Comparison of ENCODE assay signal across 8 cellular contexts in the genomic region with DNA sequence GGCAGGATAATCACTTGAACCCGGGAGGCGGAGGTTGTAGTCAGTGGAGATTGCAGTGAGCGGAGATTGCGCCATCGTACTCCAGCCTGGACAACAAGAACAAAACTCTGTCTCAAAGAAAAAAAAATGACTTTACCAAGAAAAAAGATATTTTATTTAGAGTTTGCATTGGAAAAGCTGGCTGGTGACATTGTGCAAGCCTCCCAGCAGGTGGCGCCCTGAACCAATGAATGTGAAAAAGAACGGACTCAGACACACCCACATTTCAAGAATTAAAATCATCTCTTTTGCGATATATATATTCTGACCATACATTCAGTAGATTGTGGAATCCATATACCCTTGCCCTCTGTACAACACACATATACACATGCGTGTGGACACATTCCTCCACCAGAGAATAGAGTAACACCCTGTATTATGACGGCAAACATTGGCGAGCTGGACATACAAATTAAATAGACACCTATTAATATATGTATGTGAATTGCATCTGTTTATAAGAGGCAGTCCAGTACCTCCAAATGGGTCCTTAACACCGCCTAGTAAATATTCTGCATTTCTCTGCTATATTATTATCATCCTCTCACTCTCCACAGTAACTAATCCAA. TPM values are rescaled to one million over a fixed set of nuclear protein-coding genes. Genes with fewer than 3 reads are reported as not detected.
DNase-seq lines count a peak whose midpoint lies in the region; ATAC-seq and TF ChIP-seq lines count a peak whose summit lies in the region.

No MANE protein-coding gene starts in this region.

- H3K9me2 ChIP-seq in SK-N-SH, result no peaks in the 10 kb centered on the region

- H3K79me2 ChIP-seq in SK-N-SH (ENCODE audit: insufficient read depth), result no peaks in the 10 kb centered on the region

- no peaks in the 10 kb centered on the region for H3F3A ChIP-seq in SK-N-SH (replicated peaks; ENCODE audit: insufficient read depth)

- DNase-seq in ELF-1 (ENCODE audit: low read depth, low spot score) (peak; percentile 20), HuH-7.5 (ENCODE audit: low spot score) (peak; percentile 6), SK-N-SH (peak; percentile 47), head of caudate nucleus (peak; percentile 34 to 87 (median 72)), posterior cingulate gyrus (peak; percentile 37 to 94 (median 66)), uterus (peak; percentile 15 to 31)
- DNase-seq in activated naive CD4-positive, alpha-beta T cell treated with anti-CD3 and anti-CD28 coated beads, Interleukin-2, amount 50 U/mL, for 16 hours, result peak; percentile 70

- no peak overlapping the region for H3K9ac ChIP-seq in SK-N-SH

- H3K4me2 ChIP-seq in SK-N-SH, result no peak overlapping the region

- no peaks in the 10 kb centered on the region for H4K20me1 ChIP-seq in SK-N-SH (ENCODE audit: insufficient read depth)

- H3K4me3 ChIP-seq in SK-N-SH (ENCODE audit: low read depth in 2 of 2, low read length in 1 of 2), result no peak overlapping the region; a peak in 1 of 4 replicates
- no peak overlapping the region for H3K4me3 ChIP-seq in uterus

- H3K9me3 ChIP-seq in SK-N-SH (no peaks in the 10 kb centered on the region), uterus (no peaks in the 10 kb centered on the region)

- H3K4me1 ChIP-seq in SK-N-SH (ENCODE audit: control insufficient read depth in 1 of 2, insufficient read depth in 2 of 2, low read depth in 1 of 2, low read length in 1 of 2), result no peaks in the 10 kb centered on the region
- H3K4me1 ChIP-seq in uterus, result no peaks in the 10 kb centered on the region

- H3K27ac ChIP-seq in SK-N-SH (ENCODE audit: low read depth in 2 of 2, low read length in 1 of 2) (no peak overlapping the region), uterus (no peak overlapping the region)

- no peak for TF ChIP-seq POLR2A in uterus (IDR thresholded peaks at IDR 0.05)

- TF ChIP-seq CTCF in SK-N-SH (IDR thresholded peaks at IDR 0.05) (peak; percentile 97), uterus (IDR thresholded peaks at IDR 0.05) (peak; percentile 48 to 69 (median 56))

- 7% methylated on average over 12 of the region's 12 CpGs for WGBS in SK-N-SH (ENCODE audit: low lambda C conversion rate)

- TF ChIP-seq EP300 in SK-N-SH (IDR thresholded peaks at IDR 0.05; ENCODE audit: borderline replicate concordance in 1 of 2, low read depth in 1 of 2, low read length in 1 of 2), result no peak

- no peaks in the 10 kb centered on the region for H3K36me3 ChIP-seq in SK-N-SH (replicated peaks in 1 of 2; ENCODE audit: control insufficient read depth in 1 of 2, insufficient read depth in 2 of 2, low read length in 1 of 2)
- no peaks in the 10 kb centered on the region for H3K36me3 ChIP-seq in uterus

- POLR2A ChIA-PET in SK-N-SH (lab: Yijun Ruan, JAX), result no interaction called here

- CTCF ChIA-PET in SK-N-SH (lab: Yijun Ruan, JAX), result interaction anchor here (0.6 to 15.7 kb wide), 40 partner anchors 8 to 1033 kb away, joined by 3 to 481 read pairs (median 4); a partner anchor contains a TSS

- TF ChIP-seq RAD21 in SK-N-SH (IDR thresholded peaks at IDR 0.05; ENCODE audit: low read length), result peak; percentile 86

- H3K27me3 ChIP-seq in SK-N-SH (ENCODE audit: insufficient read depth) (peaks cover 23% of the 10 kb centered on the region; the same call in 1 of the 2 replicates), uterus (no peaks in the 10 kb centered on the region)

- H2AFZ ChIP-seq in SK-N-SH (ENCODE audit: low read depth), result no peak overlapping the region

- no peak for ATAC-seq in GM19452 (IDR thresholded peaks at IDR 0.05; ENCODE audit: unreplicated experiment)

- intact Hi-C loops in head of caudate nucleus (cut with DNase I) (no loop called here), posterior cingulate gyrus (cut with DNase I) (loop anchor here (2.0 to 10.0 kb wide), 2 partner anchors 78 to 872 kb away; no protein-coding TSS in a partner anchor), uterus (cut with DNase I; ENCODE audit: low total_unique reads) (no loop called here)

TF ChIP-seq in SK-N-SH, 30 proteins besides CTCF, POLR2A, EP300 and RAD21:
- TF ChIP-seq SMC3 (IDR thresholded peaks at IDR 0.05; ENCODE audit: low read depth, low read length) (peak; percentile 68), NRF1 (IDR thresholded peaks at IDR 0.05; ENCODE audit: low read depth, low read length) (no peak)
TF ChIP-seq in SK-N-SH: peak in this region for 1.

RNA-seq across cellular contexts. Expression of a gene that starts 39.0 kb away (rescaled TPM):
- polyA plus RNA-seq in SK-N-SH (2012; rRNA removed), result 0.78 and 0.94 TPM in 2 replicates
- polyA plus RNA-seq in SK-N-SH (2012; cell fraction: cytosol; rRNA removed), result 0.41 and 0.75 TPM in 2 replicates
- polyA plus RNA-seq in SK-N-SH (2012; cell fraction: nucleus; rRNA removed), result 0.49 and 0.56 TPM in 2 replicates
- total RNA-seq in uterus, result 1 to 10 TPM in 3 of 4 donors, not detected in 1; 2.7 to 8.8 (median 5.6) TPM

RNA-seq across cellular contexts. Expression of a gene that starts 55.8 kb away (rescaled TPM):
- polyA plus RNA-seq in SK-N-SH (2012; rRNA removed), result 1.1 TPM in 2 replicates
- 1.6 and 1.8 TPM in 2 replicates for polyA plus RNA-seq in SK-N-SH (2012; cell fraction: cytosol; rRNA removed)
- 0.42 and 1.2 TPM in 2 replicates for polyA plus RNA-seq in SK-N-SH (2012; cell fraction: nucleus; rRNA removed)
- total RNA-seq in uterus, result 1 to 10 TPM in 1 of 4 donors, under 1 TPM in 1, not detected in 2; 0.55 to 4.1 TPM

Comparison
In these comparisons a context has a peak if more than half of its experiments do, and no peak if none do; other contexts are left out.
1. DNase-seq: peak in every context shown above with its lines; median percentile 72 in head of caudate nucleus; 70 in activated naive CD4-positive, alpha-beta T cell treated with anti-CD3 and anti-CD28 coated beads, Interleukin-2, amount 50 U/mL, for 16 hours; 66 in posterior cingulate gyrus; 47 in SK-N-SH; 23 in uterus; 20 in ELF-1; 6 in HuH-7.5.